Comparison of ENCODE assay signal across 8 cellular contexts in genomic region chr4:6573986-6574746, GRCh38. TPM values are rescaled to one million over a fixed set of nuclear protein-coding genes. Genes with fewer than 3 reads are reported as not detected.
DNase-seq lines count a peak whose midpoint lies in the region; ATAC-seq and TF ChIP-seq lines count a peak whose summit lies in the region.

No MANE protein-coding gene starts in this region.

- peaks cover 0 to 7% (median 0%) of the 10 kb centered on the region in 9 donors for H3K9me3 Mint-ChIP-seq in naive thymus-derived CD8-positive, alpha-beta T cell

- no peaks in the 10 kb centered on the region for H3K4me1 ChIP-seq in BE2C
- peaks cover 17% of the 10 kb centered on the region for H3K4me1 ChIP-seq in Karpas-422 (ENCODE audit: low read length)

- peak overlapping the region; percentile 100 for H3K9ac ChIP-seq in Karpas-422 (ENCODE audit: low read length)

- peaks cover 6 to 15% (median 12%) of the 10 kb centered on the region in 4 donors for H3K4me1 Mint-ChIP-seq in naive thymus-derived CD8-positive, alpha-beta T cell

- H3K4me3 ChIP-seq in BE2C (ENCODE audit: low read depth, low read length) = peak overlapping the region; percentile 73
- peak overlapping the region; percentile 100 for H3K4me3 ChIP-seq in Karpas-422 (ENCODE audit: low read length)

- no peak for TF ChIP-seq CTCF in BE2C (IDR thresholded peaks at IDR 0.05; ENCODE audit: low read depth, low read length)

- DNase-seq in BE2C (no peak), Karpas-422 (peak; percentile 53), nucleus accumbens (lab: John Stamatoyannopoulos, UW) (no peak)
- peak in 1 of 10 donors; percentile 5 for DNase-seq in naive thymus-derived CD8-positive, alpha-beta T cell

- H3K27me3 ChIP-seq in BE2C = peaks cover 7% of the 10 kb centered on the region; the same call in 1 of the 2 replicates
- no peaks in the 10 kb centered on the region for H3K27me3 ChIP-seq in Karpas-422 (ENCODE audit: low read length)

- H3K9me3 ChIP-seq in BE2C (no peaks in the 10 kb centered on the region), Karpas-422 (ENCODE audit: low read length) (no peaks in the 10 kb centered on the region)

- peak overlapping the region; percentile 98 for H2AFZ ChIP-seq in Karpas-422 (ENCODE audit: low read length)

- no peaks in the 10 kb centered on the region for H3K9me2 ChIP-seq in Karpas-422 (replicated peaks; ENCODE audit: insufficient read depth, low read length)

- H3K27me3 Mint-ChIP-seq in naive thymus-derived CD8-positive, alpha-beta T cell = no peaks in the 10 kb centered on the region

- H3K27ac ChIP-seq in Karpas-422 (ENCODE audit: low read length) = no peak overlapping the region
- peak overlapping the region; percentile 79 for H3K27ac ChIP-seq in cingulate gyrus (ENCODE audit: low read depth, low read length)

- POLR2A ChIA-PET in naive thymus-derived CD8-positive, alpha-beta T cell (lab: Charles Lee) = interaction anchor here (0.6 to 3.4 kb wide), 11 partner anchors 12 to 494 kb away, joined by 3 to 26 read pairs (median 4); partner anchors contain the start of genes GRPEL1 and MRFAP1

- no peak for ATAC-seq in naive thymus-derived CD8-positive, alpha-beta T cell
- ATAC-seq in GM19455 (IDR thresholded peaks at IDR 0.05; ENCODE audit: unreplicated experiment) = no peak
- ATAC-seq in HG03442 (IDR thresholded peaks at IDR 0.05; ENCODE audit: unreplicated experiment) = no peak
- no peak for ATAC-seq in GM21390 (IDR thresholded peaks at IDR 0.05; ENCODE audit: unreplicated experiment)

- H3K4me2 ChIP-seq in Karpas-422 (ENCODE audit: low read depth, low read length, poor library complexity, severe bottlenecking) = peak overlapping the region; percentile 88

- no peaks in the 10 kb centered on the region for H4K20me1 ChIP-seq in Karpas-422 (ENCODE audit: insufficient read depth, low read depth, low read length)

- peak overlapping the region in 9 of 10 donors; percentile 65 to 94 (median 90) for H3K27ac Mint-ChIP-seq in naive thymus-derived CD8-positive, alpha-beta T cell

- peaks cover 0 to 19% (median 4%) of the 10 kb centered on the region in 3 donors for H3K36me3 Mint-ChIP-seq in naive thymus-derived CD8-positive, alpha-beta T cell

- H3K79me2 ChIP-seq in Karpas-422 (ENCODE audit: low read length) = peaks cover 14% of the 10 kb centered on the region

- peak overlapping the region; percentile 85 to 96 (median 90) for H3K4me3 Mint-ChIP-seq in naive thymus-derived CD8-positive, alpha-beta T cell

- H3K36me3 ChIP-seq in BE2C = no peaks in the 10 kb centered on the region
- peaks cover 18% of the 10 kb centered on the region for H3K36me3 ChIP-seq in Karpas-422 (ENCODE audit: insufficient read depth, low read length)

RNA-seq across cellular contexts. Expression of gene MAN2B2, which starts 0.8 kb away (rescaled TPM):
- polyA plus RNA-seq in BE2C (2012; ENCODE audit: insufficient read depth, insufficient read length, low read depth) = 1.9 TPM
- total RNA-seq in Karpas-422 (2014; rRNA removed; shearing (Covaris generic); ENCODE audit: low replicate concordance) = 20.1 and 29.4 TPM in 2 replicates
- total RNA-seq in naive thymus-derived CD8-positive, alpha-beta T cell = 10 to 100 TPM; 41.2 to 43.2 TPM
- 10 to 100 TPM; 11.8 to 30.4 (median 14.4) TPM for polyA plus RNA-seq in naive thymus-derived CD8-positive, alpha-beta T cell
